ENCODE assay signal across 23 cellular contexts in genomic region chr20:63219866-63220521, GRCh38. TPM values are rescaled to one million over a fixed set of nuclear protein-coding genes. Genes with fewer than 3 reads are reported as not detected.
"Had no signal": no experiment of that assay in that cellular context is flagged by ENCODE, and none has a peak within 500 bp of the region (broad histone marks: within the 10 kb centered on the region; RNA-seq: fewer than 3 reads in every experiment).

No MANE protein-coding gene starts in this region.

- H3K27ac Mint-ChIP-seq: activated naive CD8-positive, alpha-beta T cell; activated T-cell treated with anti-CD3 and anti-CD28 coated beads, Interleukin-2, amount 50 U/mL, for 72 hours; effector memory CD8-positive, alpha-beta T cell; stimulated activated memory B cell treated with anti-CD40 and anti-IgM and Interleukin-4, amounts not matched to agents 10 μg/mL and 1 μg/mL and 100 μg/mL, for 72 hours had no signal

- H3K36me3 Mint-ChIP-seq: activated naive CD8-positive, alpha-beta T cell; stimulated activated memory B cell treated with anti-CD40 and anti-IgM and Interleukin-4, amounts not matched to agents 10 μg/mL and 1 μg/mL and 100 μg/mL, for 72 hours had no signal

- H3K36me3 ChIP-seq: cardiac muscle cell, left lung, pancreas, sigmoid colon, upper lobe of left lung had no signal

- ATAC-seq: activated CD4-positive, CD25-positive, alpha-beta regulatory T cell treated with anti-CD3 and anti-CD28 coated beads, Interleukin-2, amount 50 U/mL, for 24 hours; activated T-cell treated with anti-CD3 and anti-CD28 coated beads, Interleukin-2, amount 50 U/mL, for 72 hours; effector memory CD8-positive, alpha-beta T cell; foreskin keratinocyte; left lung; pancreas; stimulated activated memory B cell treated with anti-CD40 and anti-IgM and Interleukin-4, amounts not matched to agents 10 μg/mL and 1 μg/mL and 100 μg/mL, for 72 hours had no signal

- H3K4me1 ChIP-seq: foreskin keratinocyte had no signal

- DNase-seq: activated gamma-delta T cell; activated T-cell treated with anti-CD3 and anti-CD28 coated beads, Interleukin-2, amount 50 U/mL, for 72 hours; effector memory CD8-positive, alpha-beta T cell; foreskin keratinocyte; hypothalamus; sigmoid colon; stimulated activated CD4-positive, alpha-beta T cell treated with anti-CD3 and anti-CD28 coated beads, Interleukin-4, amount 100 ng/mL, for 4 hours; T1000; testis; upper lobe of left lung had no signal

- H3K27ac ChIP-seq: cardiac muscle cell, foreskin keratinocyte, left lung, pancreas, sigmoid colon, testis, upper lobe of left lung had no signal

- H3K9me3 ChIP-seq: left lung, pancreas, sigmoid colon, testis, upper lobe of left lung had no signal

- H3K27me3 ChIP-seq: pancreas, sigmoid colon, testis, upper lobe of left lung had no signal

- H3K4me3 Mint-ChIP-seq: activated naive CD8-positive, alpha-beta T cell; activated T-cell treated with anti-CD3 and anti-CD28 coated beads, Interleukin-2, amount 50 U/mL, for 72 hours; effector memory CD8-positive, alpha-beta T cell; stimulated activated memory B cell treated with anti-CD40 and anti-IgM and Interleukin-4, amounts not matched to agents 10 μg/mL and 1 μg/mL and 100 μg/mL, for 72 hours had no signal

- H3K4me3 ChIP-seq: cardiac muscle cell, left lung, pancreas, sigmoid colon, testis, upper lobe of left lung had no signal

- H3K9me3 Mint-ChIP-seq: activated T-cell treated with anti-CD3 and anti-CD28 coated beads, Interleukin-2, amount 50 U/mL, for 72 hours; effector memory CD8-positive, alpha-beta T cell; stimulated activated memory B cell treated with anti-CD40 and anti-IgM and Interleukin-4, amounts not matched to agents 10 μg/mL and 1 μg/mL and 100 μg/mL, for 72 hours had no signal

RNA-seq across cellular contexts. Expression of gene BIRC7, which starts 15.7 kb away (rescaled TPM):
- total RNA-seq: activated CD8-positive, alpha-beta memory T cell treated with anti-CD3 and anti-CD28 coated beads for 36 hours; dermis microvascular lymphatic vessel endothelial cell; fibroblast of lung; foreskin keratinocyte; lung microvascular endothelial cell; myocyte; pancreas; T-helper 1 cell treated with Interleukin-12 subunit alpha and Interleukin-12 subunit beta and Interleukin-4 antibody, amounts not matched to agents 30 ng/mL and 1 ng/mL, for 36 hours had no signal
- polyA plus RNA-seq: cardiac muscle cell, fibroblast of lung, foreskin keratinocyte, keratinocyte had no signal

RNA-seq across cellular contexts. Expression of gene NKAIN4, which starts 34.3 kb away (rescaled TPM):
- total RNA-seq: activated CD8-positive, alpha-beta memory T cell treated with anti-CD3 and anti-CD28 coated beads for 36 hours; activated T-cell treated with anti-CD3 and anti-CD28 coated beads, Interleukin-2, amount 50 U/mL, for 72 hours; cardiac muscle cell; dermis microvascular lymphatic vessel endothelial cell; fibroblast of lung; lung microvascular endothelial cell; myocyte; pancreas; T-helper 1 cell treated with Interleukin-12 subunit alpha and Interleukin-12 subunit beta and Interleukin-4 antibody, amounts not matched to agents 30 ng/mL and 1 ng/mL, for 36 hours had no signal
- polyA plus RNA-seq: cardiac muscle cell, fibroblast of lung, keratinocyte had no signal
